Comparison of ENCODE assay signal across 6 cellular contexts in genomic region chr2:32552483-32552882, GRCh38.
DNase-seq lines count a peak whose midpoint lies in the region; ATAC-seq, FAIRE-seq and TF ChIP-seq lines count a peak whose summit lies in the region.
"Not testable (repeated sequence)": the region's sequence is repeated elsewhere in the genome, so short reads cannot be mapped to it uniquely, and the experiment has no call there.

No MANE protein-coding gene starts in this region.

- peak; percentile 21 for ATAC-seq in left lung
- ATAC-seq in pancreas: peak in 1 of 4 donors; percentile 12

- H3K9me2 ChIP-seq in GM23248 (ENCODE audit: insufficient read depth): not testable (repeated sequence)

- H3K36me3 ChIP-seq in GM23248 (ENCODE audit: low read depth) (peaks cover 24% of the 10 kb centered on the region), left lung (peaks cover 0 to 37% of the 10 kb centered on the region in 2 donors), pancreas (peaks cover 0 to 15% (median 0%) of the 10 kb centered on the region in 3 donors)
- H3K36me3 ChIP-seq in bronchial epithelial cell (ENCODE audit: control insufficient read depth, insufficient read depth, low read length): not testable (repeated sequence)

- not testable (repeated sequence) for H3K4me1 ChIP-seq in GM23248 (ENCODE audit: insufficient read depth); left lung; pancreas

- peak; percentile 60 for FAIRE-seq in RCC 7860 (lab: Jason Lieb, UNC)
- not testable (repeated sequence) for FAIRE-seq in bronchial epithelial cell (lab: Jason Lieb, UNC)
- FAIRE-seq in frontal cortex (lab: Jason Lieb, UNC): peak; percentile 52
- peak; percentile 75 for FAIRE-seq in pancreas (lab: Jason Lieb, UNC)

- H2AFZ ChIP-seq in GM23248: not testable (repeated sequence)

- TF ChIP-seq CTCF in bronchial epithelial cell (IDR thresholded peaks at IDR 0.05; ENCODE audit: insufficient read depth, low read length, severe bottlenecking); left lung (IDR thresholded peaks at IDR 0.05); pancreas (IDR thresholded peaks at IDR 0.05): not testable (repeated sequence)

- H4K20me1 ChIP-seq in GM23248 (ENCODE audit: insufficient read depth): not testable (repeated sequence)

- H3K9me3 ChIP-seq in GM23248 (ENCODE audit: low read depth); left lung; pancreas: not testable (repeated sequence)

- H3K4me2 ChIP-seq in GM23248 (ENCODE audit: unreplicated experiment): not testable (repeated sequence)

- 0 out of 2 replicates have a peak overlapping the region, but pooled peaks have one; percentile 33 for H3K27ac ChIP-seq in GM23248
- not testable (repeated sequence) for H3K27ac ChIP-seq in left lung, pancreas

- H3K9ac ChIP-seq in GM23248: not testable (repeated sequence)

- WGBS in GM23248 (ENCODE audit: low coverage in 1 of 2, low lambda C conversion rate in 2 of 2, missing lambda C conversion rate in 2 of 2), 2 experiments: 61 to 64% methylated on average over 3 of the region's 3 CpGs
- 27 to 33% methylated on average over 3 of the region's 3 CpGs for WGBS in pancreas, 2 donors

- H3F3A ChIP-seq in GM23248 (ENCODE audit: insufficient read depth): not testable (repeated sequence)

- in situ Hi-C loops in GM23248 (cut with MboI): not testable (repeated sequence)

- DNase-seq in GM23248 (peak; percentile 40), bronchial epithelial cell (ENCODE audit: low read depth) (peak; percentile 43)
- DNase-seq in RCC 7860 (ENCODE audit: low spot score); frontal cortex (ENCODE audit: low spot score in 2 of 2); left lung; pancreas: not testable (repeated sequence)

- intact Hi-C loops in left lung (cut with DNase I); pancreas (cut with DNase I): not testable (repeated sequence)

- not testable (repeated sequence) for H3K4me3 ChIP-seq in GM23248; bronchial epithelial cell (ENCODE audit: low read depth, low read length); left lung; pancreas

- H3K27me3 ChIP-seq in GM23248 (replicated peaks; ENCODE audit: insufficient read depth); bronchial epithelial cell (ENCODE audit: control insufficient read depth, insufficient read depth, low read length); left lung; pancreas: not testable (repeated sequence)

- not testable (repeated sequence) for H3K79me2 ChIP-seq in GM23248 (ENCODE audit: insufficient read depth)
